ENCODE assay signal across 8 cellular contexts in the genomic region with DNA sequence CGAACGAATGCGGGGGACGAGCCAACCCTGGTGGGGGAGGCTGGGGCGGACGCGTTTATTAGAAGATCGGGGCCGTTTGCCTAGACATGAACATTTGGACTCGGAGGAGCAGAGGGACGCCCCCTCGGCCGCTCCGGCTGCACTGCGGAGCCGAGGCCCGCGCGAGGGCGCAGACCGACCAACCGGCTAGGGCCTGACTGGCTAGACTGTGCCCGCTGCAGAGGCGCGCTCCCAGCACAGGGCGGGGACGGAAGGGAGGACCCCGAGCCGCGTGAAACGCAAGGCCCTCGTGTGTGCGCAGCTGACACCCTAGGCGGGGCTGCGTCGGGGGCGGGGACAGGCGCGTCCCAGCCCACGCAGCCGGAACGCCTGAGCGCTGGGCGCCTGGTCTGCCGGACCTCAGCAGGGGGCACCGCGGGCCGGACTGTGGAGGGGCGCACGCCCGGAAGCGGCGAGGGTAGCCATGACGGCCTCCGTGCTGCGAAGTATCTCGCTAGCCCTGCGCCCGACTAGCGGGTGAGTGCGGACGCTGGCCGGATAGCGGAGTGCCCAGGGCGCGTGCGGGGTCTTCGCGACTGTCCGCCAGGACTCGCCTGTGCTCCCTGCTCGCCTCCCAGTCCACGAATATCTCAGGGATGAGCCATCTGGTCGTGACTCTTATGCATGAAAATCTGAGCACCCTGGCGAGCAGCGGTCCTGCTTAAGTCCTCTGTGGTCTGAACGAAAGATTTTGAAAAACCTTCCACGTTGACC.
DNase-seq lines count a peak whose midpoint lies in the region; ATAC-seq lines count a peak whose summit lies in the region.

A gene (plus strand): TSS at position 454 of the 753 bp plus-strand sequence. CDS start 10 bp downstream, at position 464.

- DNase-seq in AG08396 (ENCODE audit: low spot score) (peak; percentile 97), NCI-H226 (peak; percentile 78), caudate nucleus (lab: John Stamatoyannopoulos, UW) (peak; percentile 43 to 96 (median 90)), islet precursor cell (peak; percentile 96)
- DNase-seq in activated CD4-positive, CD25-positive, alpha-beta regulatory T cell (lab: John Stamatoyannopoulos, UW) = peak; percentile 75 to 83 (median 81)
- peak; percentile 81 to 89 (median 85) for DNase-seq in stimulated activated CD4-positive, alpha-beta T cell treated with anti-CD3 and anti-CD28 coated beads, Interleukin-12 subunit alpha, Interleukin-12 subunit beta, amount 100 ng/mL, for 48 hours (ENCODE audit: low read depth in 2 of 3, low spot score in 1 of 3)

- ATAC-seq in GM18907 (IDR thresholded peaks at IDR 0.05; ENCODE audit: unreplicated experiment) = peak; percentile 74
- ATAC-seq in HG03139 (IDR thresholded peaks at IDR 0.05; ENCODE audit: unreplicated experiment) = peak; percentile 76

- peak within 1 kb of the TSS; percentile 95 for H3K27ac ChIP-seq in caudate nucleus (ENCODE audit: low read depth, low read length)

Comparison
In these comparisons a context has a peak if more than half of its experiments do, and no peak if none do; other contexts are left out.
1. Peak in every context shown above with its lines: DNase-seq, ATAC-seq and H3K27ac ChIP-seq.